Comparison of ENCODE assay signal across 36 cellular contexts in the genomic region with DNA sequence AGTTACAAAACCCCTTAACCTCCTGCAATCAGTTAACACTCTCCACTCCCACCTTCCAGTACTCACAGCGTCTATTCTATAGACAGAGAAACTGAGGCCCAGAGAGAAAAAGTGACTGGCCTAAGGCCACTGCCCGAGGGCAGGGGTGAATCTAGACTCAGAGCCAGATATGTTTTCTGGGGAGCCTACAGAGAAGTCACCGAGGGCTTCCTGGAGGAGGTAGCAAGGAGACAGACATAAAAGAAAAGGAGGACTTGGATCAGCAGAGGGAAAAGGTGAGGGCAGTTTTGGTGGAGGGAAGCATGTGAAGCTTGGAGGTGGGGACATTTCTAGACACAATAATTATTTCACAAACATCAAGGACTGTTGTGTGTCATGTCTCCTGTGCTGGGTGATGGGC. TPM values are rescaled to one million over a fixed set of nuclear protein-coding genes. Genes with fewer than 3 reads are reported as not detected.
"Had no signal": no experiment of that assay in that cellular context is flagged by ENCODE, and none has a peak within 500 bp of the region (broad histone marks: within the 10 kb centered on the region; RNA-seq: fewer than 3 reads in every experiment).

No MANE protein-coding gene starts in this region.

- H3K9me3 ChIP-seq: esophagus muscularis mucosa, gastrocnemius medialis, heart left ventricle had no signal

- H3K27ac Mint-ChIP-seq: activated B cell treated with CpG ODN at 0.5 μM for 24 hours; activated CD8-positive, alpha-beta T cell treated with anti-CD3 and anti-CD28 coated beads for 36 hours; activated naive CD4-positive, alpha-beta T cell treated with anti-CD3 and anti-CD28 coated beads for 36 hours; activated naive CD4-positive, alpha-beta T cell treated with anti-CD3 and anti-CD28 coated beads, Interleukin-2, amount 50 U/mL, for 24 hours; activated naive CD8-positive, alpha-beta T cell treated with anti-CD3 and anti-CD28 coated beads for 36 hours; activated naive CD8-positive, alpha-beta T cell treated with anti-CD3 and anti-CD28 coated beads, Interleukin-2, amount 50 U/mL, for 24 hours; activated T-helper 1 cell treated with anti-CD3 and anti-CD28 coated beads, Interleukin-12 subunit alpha, Interleukin-12 subunit beta, Interleukin-2, Interleukin-4 antibody, amounts not matched to agents 30 ng/mL and 10 ng/mL and 1 ng/mL, durations not matched to agents 14 hours and 24 hours and 36 hours; activated T-helper 2 cell treated with anti-CD3 and anti-CD28 coated beads, Interferon-gamma antibody, Interleukin-2, Interleukin-4, amounts not matched to agents 10 μg/mL and 5 μg/mL and 100 μg/mL, durations not matched to agents 14 hours and 24 hours and 36 hours; dendritic cell treated with granulocyte-macrophage colony-stimulating factor and Interleukin-4, amounts not matched to agents 40 ng/mL and 50 ng/mL, for 4 days; endodermal cell; T-helper 17 cell; T-helper 2 cell treated with Interferon-gamma antibody and Interleukin-4, amounts not matched to agents 5 μg/mL and 100 μg/mL, for 36 hours had no signal

- DNase-seq: activated B cell treated with CpG ODN at 0.5 μM for 24 hours; activated CD4-positive, alpha-beta T cell treated with anti-CD3 and anti-CD28 coated beads for 48 hours; activated CD4-positive, alpha-beta T cell treated with anti-CD3 and anti-CD28 coated beads, Interleukin-2, amount 50 U/mL, for 1 hour; activated CD4-positive, alpha-beta T cell treated with anti-CD3 and anti-CD28 coated beads, Interleukin-2, amount 50 U/mL, for 48 hours; activated CD8-positive, alpha-beta memory T cell treated with anti-CD3 and anti-CD28 coated beads for 24 hours; activated CD8-positive, alpha-beta T cell treated with anti-CD3 and anti-CD28 coated beads for 36 hours; activated effector memory CD4-positive, alpha-beta T cell treated with anti-CD3 and anti-CD28 coated beads, Interleukin-2, amount 50 U/mL, for 16 hours; activated naive CD4-positive, alpha-beta T cell treated with anti-CD3 and anti-CD28 coated beads for 36 hours; activated naive CD8-positive, alpha-beta T cell treated with anti-CD3 and anti-CD28 coated beads for 36 hours; activated naive CD8-positive, alpha-beta T cell treated with anti-CD3 and anti-CD28 coated beads, Interleukin-2, amount 50 U/mL, for 24 hours; activated T-cell treated with anti-CD3 and anti-CD28 coated beads, Interleukin-2, amount 50 U/mL, for 48 hours; anterior cingulate cortex; brain microvascular endothelial cell; dorsolateral prefrontal cortex; effector memory CD4-positive, alpha-beta T cell; erythroblast; foreskin keratinocyte; gastrocnemius medialis; glutamatergic neuron; heart left ventricle; T-helper 17 cell; T1000; WERI-Rb-1 had no signal

- H3K4me3 Mint-ChIP-seq: activated B cell treated with CpG ODN at 0.5 μM for 24 hours; activated CD8-positive, alpha-beta T cell treated with anti-CD3 and anti-CD28 coated beads for 36 hours; activated naive CD4-positive, alpha-beta T cell treated with anti-CD3 and anti-CD28 coated beads for 36 hours; activated naive CD4-positive, alpha-beta T cell treated with anti-CD3 and anti-CD28 coated beads, Interleukin-2, amount 50 U/mL, for 24 hours; activated naive CD8-positive, alpha-beta T cell treated with anti-CD3 and anti-CD28 coated beads for 36 hours; activated naive CD8-positive, alpha-beta T cell treated with anti-CD3 and anti-CD28 coated beads, Interleukin-2, amount 50 U/mL, for 24 hours; activated T-helper 1 cell treated with anti-CD3 and anti-CD28 coated beads, Interleukin-12 subunit alpha, Interleukin-12 subunit beta, Interleukin-2, Interleukin-4 antibody, amounts not matched to agents 30 ng/mL and 10 ng/mL and 1 ng/mL, durations not matched to agents 14 hours and 24 hours and 36 hours; central memory CD8-positive, alpha-beta T cell; dendritic cell treated with granulocyte-macrophage colony-stimulating factor and Interleukin-4, amounts not matched to agents 40 ng/mL and 50 ng/mL, for 4 days; endodermal cell; T-helper 17 cell; T-helper 2 cell treated with Interferon-gamma antibody and Interleukin-4, amounts not matched to agents 5 μg/mL and 100 μg/mL, for 36 hours had no signal

- H3K9me3 Mint-ChIP-seq: activated B cell treated with CpG ODN at 0.5 μM for 24 hours; activated CD8-positive, alpha-beta T cell treated with anti-CD3 and anti-CD28 coated beads for 36 hours; activated naive CD4-positive, alpha-beta T cell treated with anti-CD3 and anti-CD28 coated beads for 36 hours; activated naive CD4-positive, alpha-beta T cell treated with anti-CD3 and anti-CD28 coated beads, Interleukin-2, amount 50 U/mL, for 24 hours; activated naive CD8-positive, alpha-beta T cell treated with anti-CD3 and anti-CD28 coated beads for 36 hours; activated naive CD8-positive, alpha-beta T cell treated with anti-CD3 and anti-CD28 coated beads, Interleukin-2, amount 50 U/mL, for 24 hours; activated T-helper 1 cell treated with anti-CD3 and anti-CD28 coated beads, Interleukin-12 subunit alpha, Interleukin-12 subunit beta, Interleukin-2, Interleukin-4 antibody, amounts not matched to agents 30 ng/mL and 10 ng/mL and 1 ng/mL, durations not matched to agents 14 hours and 24 hours and 36 hours; activated T-helper 2 cell treated with anti-CD3 and anti-CD28 coated beads, Interferon-gamma antibody, Interleukin-2, Interleukin-4, amounts not matched to agents 10 μg/mL and 5 μg/mL and 100 μg/mL, durations not matched to agents 14 hours and 24 hours and 36 hours; central memory CD8-positive, alpha-beta T cell; dendritic cell treated with granulocyte-macrophage colony-stimulating factor and Interleukin-4, amounts not matched to agents 40 ng/mL and 50 ng/mL, for 4 days; T-helper 2 cell treated with Interferon-gamma antibody and Interleukin-4, amounts not matched to agents 5 μg/mL and 100 μg/mL, for 36 hours had no signal

- H3K4me1 ChIP-seq: foreskin keratinocyte had no signal

- ATAC-seq: activated CD4-positive, CD25-positive, alpha-beta regulatory T cell treated with anti-CD3 and anti-CD28 coated beads, Interleukin-2, amount 50 U/mL, for 24 hours; activated CD8-positive, alpha-beta T cell treated with anti-CD3 and anti-CD28 coated beads for 36 hours; activated naive CD8-positive, alpha-beta T cell treated with anti-CD3 and anti-CD28 coated beads, Interleukin-2, amount 50 U/mL, for 24 hours; foreskin keratinocyte; gastrocnemius medialis; heart left ventricle; T-helper 17 cell had no signal

- H3K36me3 Mint-ChIP-seq: activated naive CD8-positive, alpha-beta T cell treated with anti-CD3 and anti-CD28 coated beads for 36 hours had no signal

- H3K36me3 ChIP-seq: brain microvascular endothelial cell, esophagus muscularis mucosa, gastrocnemius medialis, heart left ventricle, WERI-Rb-1 had no signal

- H3K27ac ChIP-seq: brain microvascular endothelial cell, coronary artery, dorsolateral prefrontal cortex, esophagus muscularis mucosa, foreskin keratinocyte, gastrocnemius medialis, heart left ventricle, WERI-Rb-1 had no signal

- FAIRE-seq: astrocyte, bronchial epithelial cell had no signal

- H3K4me3 ChIP-seq: coronary artery, dorsolateral prefrontal cortex, esophagus muscularis mucosa, gastrocnemius medialis, heart left ventricle had no signal

RNA-seq across cellular contexts. Expression of a gene that starts 1.6 kb away (rescaled TPM):
- total RNA-seq: activated CD8-positive, alpha-beta T cell treated with anti-CD3 and anti-CD28 coated beads for 36 hours; activated naive CD4-positive, alpha-beta T cell treated with anti-CD3 and anti-CD28 coated beads for 36 hours; activated naive CD8-positive, alpha-beta T cell treated with anti-CD3 and anti-CD28 coated beads for 36 hours; activated T-helper 1 cell treated with anti-CD3 and anti-CD28 coated beads, Interleukin-12 subunit alpha, Interleukin-12 subunit beta, Interleukin-2, Interleukin-4 antibody, amounts not matched to agents 30 ng/mL and 10 ng/mL and 1 ng/mL, durations not matched to agents 14 hours and 24 hours and 36 hours; activated T-helper 2 cell treated with anti-CD3 and anti-CD28 coated beads, Interferon-gamma antibody, Interleukin-2, Interleukin-4, amounts not matched to agents 10 μg/mL and 5 μg/mL and 100 μg/mL, durations not matched to agents 14 hours and 24 hours and 36 hours; bronchial epithelial cell; cerebellum; endodermal cell; foreskin keratinocyte; T-helper 17 cell had no signal
- polyA plus RNA-seq: foreskin keratinocyte had no signal
